21 cellular contexts compared by ENCODE assay signal in genomic region chr2:199895406-199895805, GRCh38.
"Had no signal": no experiment of that assay in that cellular context is flagged by ENCODE, and none has a peak within 500 bp of the region (broad histone marks: within the 10 kb centered on the region; RNA-seq: fewer than 3 reads in every experiment).

No MANE protein-coding gene starts in this region.

- H3K27me3 ChIP-seq: heart right ventricle, stomach, transverse colon had no signal

- ATAC-seq: activated CD8-positive, alpha-beta T cell treated with anti-CD3 and anti-CD28 coated beads, Interleukin-2, amount 10 ng/mL, durations not matched to agents 7 days and 5 days; heart right ventricle; left lobe of liver; naive thymus-derived CD4-positive, alpha-beta T cell; sciatic nerve; stimulated activated effector memory CD8-positive, alpha-beta T cell treated with anti-CD3 and anti-CD28 coated beads, Interleukin-12 subunit alpha, Interleukin-12 subunit beta, amount 100 ng/mL, for 72 hours had no signal

- DNase-seq: activated CD4-positive, alpha-beta T cell treated with anti-CD3 and anti-CD28 coated beads for 1 hour; activated CD4-positive, alpha-beta T cell treated with anti-CD3 and anti-CD28 coated beads, Interleukin-2, amount 50 U/mL, for 1 hour; activated CD8-positive, alpha-beta T cell treated with anti-CD3 and anti-CD28 coated beads, Interleukin-2, amount 10 ng/mL, durations not matched to agents 7 days and 5 days; activated gamma-delta T cell treated with Interleukin-2 at 50 U/mL for 16 hours; aorta; central memory CD4-positive, alpha-beta T cell; dermis blood vessel endothelial cell; effector CD8-positive, alpha-beta T cell; erythroblast; heart right ventricle; naive thymus-derived CD4-positive, alpha-beta T cell; occipital lobe; small intestine; stimulated activated CD4-positive, alpha-beta T cell treated with anti-CD3 and anti-CD28 coated beads, Interleukin-2, amount 100 ng/mL, for 24 hours; stomach; T-helper 9 cell; transverse colon had no signal

- H3K36me3 ChIP-seq: heart right ventricle, stomach, transverse colon had no signal

- H3K4me3 ChIP-seq: heart right ventricle, lung, stomach, transverse colon had no signal

- H3K4me1 ChIP-seq: heart right ventricle, stomach, transverse colon had no signal

- H3K9me3 ChIP-seq: stomach, transverse colon had no signal
